13 cellular contexts compared by ENCODE assay signal in the genomic region with DNA sequence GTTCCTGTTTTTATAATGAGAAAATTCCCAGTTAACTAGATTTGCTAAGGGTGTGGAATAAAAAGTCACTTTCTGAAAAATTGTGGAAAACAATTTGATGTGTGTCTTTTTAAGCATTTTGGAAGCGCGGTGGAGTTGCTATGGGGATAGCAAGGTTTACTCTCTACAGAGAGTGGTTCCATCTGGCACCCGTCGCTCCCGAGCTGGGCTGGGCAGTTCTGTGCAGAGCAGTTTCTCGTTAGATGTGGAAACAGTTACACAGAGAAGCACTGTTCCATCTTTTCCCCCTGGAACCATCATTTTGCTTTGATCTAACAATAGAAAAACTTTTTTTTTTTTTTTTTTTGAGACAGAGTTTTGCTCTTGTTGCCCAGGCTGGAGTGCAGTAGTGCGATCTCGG. TPM values are rescaled to one million over a fixed set of nuclear protein-coding genes. Genes with fewer than 3 reads are reported as not detected.
DNase-seq lines count a peak whose midpoint lies in the region; ATAC-seq and TF ChIP-seq lines count a peak whose summit lies in the region.
"Had no signal": no experiment of that assay in that cellular context is flagged by ENCODE, and none has a peak within 500 bp of the region (broad histone marks: within the 10 kb centered on the region; RNA-seq: fewer than 3 reads in every experiment).

No MANE protein-coding gene starts in this region.

- H3K27me3 ChIP-seq in right cardiac atrium (ENCODE audit: control insufficient read depth, insufficient read depth), result no peaks in the 10 kb centered on the region
- H3K27me3 ChIP-seq in sigmoid colon, result no peaks in the 10 kb centered on the region

- no peaks in the 10 kb centered on the region for H3K9me3 ChIP-seq in right cardiac atrium (ENCODE audit: control insufficient read depth, low read length)
- no peaks in the 10 kb centered on the region for H3K9me3 ChIP-seq in sigmoid colon

- no peak for TF ChIP-seq CTCF in sigmoid colon (IDR thresholded peaks at IDR 0.05)

- DNase-seq in DMS 273 treated with DMSO at 0.1 percent for 48 hours (lab: John Stamatoyannopoulos, UW) (peak; percentile 16), astrocyte of the hippocampus (ENCODE audit: low read depth, low spot score) (peak; percentile 51), right cardiac atrium (peak; percentile 83 to 93 (median 87)), sigmoid colon (peak; percentile 91), T-cell (no peak), SKM-1 treated with dmso at 0.1 percent for 144 hours (lab: John Stamatoyannopoulos, UW; ENCODE audit: unreplicated experiment) (no peak)
- no peak for DNase-seq in activated CD4-positive, alpha-beta T cell treated with anti-CD3 and anti-CD28 coated beads, Interleukin-2, amount 10 ng/mL, durations not matched to agents 7 days and 5 days
- no peak for DNase-seq in effector CD8-positive, alpha-beta T cell (lab: John Stamatoyannopoulos, UW)
- DNase-seq: stimulated activated CD4-positive, alpha-beta T cell treated with anti-CD3 and anti-CD28 coated beads, Interleukin-2, amount 100 ng/mL, for 24 hours had no signal

- peaks cover 0 to 2% (median 0%) of the 10 kb centered on the region in 3 donors for H3K4me1 Mint-ChIP-seq in T-cell
- H3K4me1 Mint-ChIP-seq in activated CD4-positive, alpha-beta T cell treated with anti-CD3 and anti-CD28 coated beads, Interleukin-2, amount 10 ng/mL, durations not matched to agents 7 days and 5 days, result no peaks in the 10 kb centered on the region

- no peaks in the 10 kb centered on the region for H3K27me3 Mint-ChIP-seq in T-cell
- H3K27me3 Mint-ChIP-seq in activated CD4-positive, alpha-beta T cell treated with anti-CD3 and anti-CD28 coated beads, Interleukin-2, amount 10 ng/mL, durations not matched to agents 7 days and 5 days, result no peaks in the 10 kb centered on the region
- H3K27me3 Mint-ChIP-seq: progenitor cell of endocrine pancreas had no signal

- ATAC-seq in right cardiac atrium (peak; percentile 83 to 92), T-cell (replicated peaks in 1 of 4) (no peak)
- ATAC-seq: activated CD4-positive, CD25-positive, alpha-beta regulatory T cell treated with anti-CD3 and anti-CD28 coated beads, Interleukin-2, amount 50 U/mL, for 24 hours had no signal

- POLR2A ChIA-PET in T-cell (lab: Charles Lee), result no interaction called here
- POLR2A ChIA-PET in activated CD4-positive, alpha-beta T cell treated with anti-CD3 and anti-CD28 coated beads, Interleukin-2, amount 10 ng/mL, durations not matched to agents 7 days and 5 days (lab: Charles Lee), result no interaction called here

- 51% methylated on average over 8 of the region's 8 CpGs for WGBS in right cardiac atrium
- 79 to 84% methylated on average over 8 of the region's 8 CpGs for WGBS in sigmoid colon, 2 donors

- no peaks in the 10 kb centered on the region for H3K9me3 Mint-ChIP-seq in T-cell
- H3K9me3 Mint-ChIP-seq in activated CD4-positive, alpha-beta T cell treated with anti-CD3 and anti-CD28 coated beads, Interleukin-2, amount 10 ng/mL, durations not matched to agents 7 days and 5 days, result no peaks in the 10 kb centered on the region

- no peak for TF ChIP-seq POLR2A in sigmoid colon (IDR thresholded peaks at IDR 0.05)

- intact Hi-C loops in right cardiac atrium (cut with DNase I) (no loop called here), sigmoid colon (cut with DNase I) (no loop called here)

- no peak overlapping the region for H3K4me3 Mint-ChIP-seq in T-cell
- no peak overlapping the region for H3K4me3 Mint-ChIP-seq in activated CD4-positive, alpha-beta T cell treated with anti-CD3 and anti-CD28 coated beads, Interleukin-2, amount 10 ng/mL, durations not matched to agents 7 days and 5 days

- H3K4me3 ChIP-seq in right cardiac atrium (ENCODE audit: low read length) (no peak overlapping the region), sigmoid colon (no peak overlapping the region)

- no peak for TF ChIP-seq EP300 in sigmoid colon (IDR thresholded peaks at IDR 0.05)

- CTCF ChIA-PET in T-cell (lab: Charles Lee), result no interaction called here
- CTCF ChIA-PET in activated CD4-positive, alpha-beta T cell treated with anti-CD3 and anti-CD28 coated beads, Interleukin-2, amount 10 ng/mL, durations not matched to agents 7 days and 5 days (lab: Charles Lee), result interaction anchor here (1.2 kb wide), 1 partner anchor 9 kb away, joined by 3 read pairs; no protein-coding TSS in a partner anchor

- H3K4me1 ChIP-seq in right cardiac atrium (ENCODE audit: control insufficient read depth, insufficient read depth, low read length) (peaks cover 7% of the 10 kb centered on the region), sigmoid colon (peaks cover 0 to 76% (median 27%) of the 10 kb centered on the region in 4 donors)

- no peaks in the 10 kb centered on the region for H3K36me3 Mint-ChIP-seq in T-cell
- no peaks in the 10 kb centered on the region for H3K36me3 Mint-ChIP-seq in activated CD4-positive, alpha-beta T cell treated with anti-CD3 and anti-CD28 coated beads, Interleukin-2, amount 10 ng/mL, durations not matched to agents 7 days and 5 days (ENCODE audit: low read depth)

- H3K36me3 ChIP-seq in sigmoid colon, result no peaks in the 10 kb centered on the region

- no peak overlapping the region for H3K27ac Mint-ChIP-seq in T-cell
- no peak overlapping the region for H3K27ac Mint-ChIP-seq in activated CD4-positive, alpha-beta T cell treated with anti-CD3 and anti-CD28 coated beads, Interleukin-2, amount 10 ng/mL, durations not matched to agents 7 days and 5 days
- H3K27ac Mint-ChIP-seq: progenitor cell of endocrine pancreas had no signal

- no peak overlapping the region for H3K27ac ChIP-seq in right cardiac atrium (ENCODE audit: low read length)
- H3K27ac ChIP-seq in sigmoid colon, result peak overlapping the region in 3 of 4 donors; percentile 61 to 82 (median 67)
- H3K27ac ChIP-seq: epithelial cell of prostate, KMS-11 had no signal

RNA-seq across cellular contexts. Expression of a gene that starts 17.4 kb away (rescaled TPM):
- 100 to 1,000 TPM in 1 of 4 donors, 10 to 100 TPM in 3; 46.6 to 159 (median 70.0) TPM for total RNA-seq in right cardiac atrium
- 25.7 TPM for polyA plus RNA-seq in right cardiac atrium
- total RNA-seq in sigmoid colon, result 10 to 100 TPM; 17.2 to 28.2 (median 18.2) TPM
- polyA plus RNA-seq in sigmoid colon, result 10 to 100 TPM in 1 of 3 donors, 1 to 10 TPM in 2; 1.2 to 12.2 (median 2.5) TPM
- total RNA-seq in T-cell, result 10 to 100 TPM; 57.6 to 80.8 (median 72.4) TPM
- 10 to 100 TPM; 23.8 to 28.6 TPM for total RNA-seq in activated CD4-positive, alpha-beta T cell treated with anti-CD3 and anti-CD28 coated beads, Interleukin-2, amount 10 ng/mL, durations not matched to agents 7 days and 5 days

Comparison
In these comparisons a context has a peak if more than half of its experiments do, and no peak if none do; other contexts are left out.
1. DNase-seq: peak in DMS 273 treated with DMSO at 0.1 percent for 48 hours (single experiment), astrocyte of the hippocampus (single experiment), right cardiac atrium (3 of 3) and sigmoid colon (single experiment); none in T-cell (0 of 34), activated CD4-positive, alpha-beta T cell treated with anti-CD3 and anti-CD28 coated beads, Interleukin-2, amount 10 ng/mL, durations not matched to agents 7 days and 5 days (single experiment), SKM-1 treated with dmso at 0.1 percent for 144 hours (single experiment) and effector CD8-positive, alpha-beta T cell (single experiment).
2. ATAC-seq: peak in right cardiac atrium (2 of 2); none in T-cell (0 of 4).